8 cellular contexts compared by ENCODE assay signal in genomic region chr7:44460325-44460724, GRCh38. TPM values are rescaled to one million over a fixed set of nuclear protein-coding genes. Genes with fewer than 3 reads are reported as not detected.
DNase-seq lines count a peak whose midpoint lies in the region; ATAC-seq, FAIRE-seq and TF ChIP-seq lines count a peak whose summit lies in the region.

No MANE protein-coding gene starts in this region.

- H3K9me3 Mint-ChIP-seq in activated T-helper 17 cell treated with anti-CD3 and anti-CD28 coated beads, Interleukin-2, amount 50 U/mL, for 72 hours = peaks cover 4% of the 10 kb centered on the region
- H3K9me3 Mint-ChIP-seq in stimulated activated naive CD8-positive, alpha-beta T cell treated with anti-CD3 and anti-CD28 coated beads, Interleukin-15, amount 100 ng/mL, for 72 hours = no peaks in the 10 kb centered on the region

- no peak for TF ChIP-seq EP300 in ovary (IDR thresholded peaks at IDR 0.05)

- H3K27ac Mint-ChIP-seq in activated T-helper 17 cell treated with anti-CD3 and anti-CD28 coated beads, Interleukin-2, amount 50 U/mL, for 72 hours = peak overlapping the region; percentile 91
- H3K27ac Mint-ChIP-seq in stimulated activated naive CD8-positive, alpha-beta T cell treated with anti-CD3 and anti-CD28 coated beads, Interleukin-15, amount 100 ng/mL, for 72 hours = peak overlapping the region; percentile 43 to 89

- no peak for TF ChIP-seq CTCF in ovary (IDR thresholded peaks at IDR 0.05)

- ATAC-seq in GM21526 (IDR thresholded peaks at IDR 0.05; ENCODE audit: low FRiP score, unreplicated experiment) = peak; percentile 93
- ATAC-seq in activated T-helper 17 cell treated with anti-CD3 and anti-CD28 coated beads, Interleukin-2, amount 50 U/mL, for 72 hours (replicated peaks) = peak; percentile 90
- ATAC-seq in stimulated activated naive CD8-positive, alpha-beta T cell treated with anti-CD3 and anti-CD28 coated beads, Interleukin-15, amount 100 ng/mL, for 72 hours = peak; percentile 96

- no peaks in the 10 kb centered on the region for H3K9me3 ChIP-seq in ovary

- peaks cover 72% of the 10 kb centered on the region for H3K36me3 Mint-ChIP-seq in activated T-helper 17 cell treated with anti-CD3 and anti-CD28 coated beads, Interleukin-2, amount 50 U/mL, for 72 hours (ENCODE audit: low read depth)

- no peak overlapping the region for H3K27ac ChIP-seq in ovary

- no peak overlapping the region for H3K4me3 ChIP-seq in ovary

- 79 to 89% (median 83%) methylated on average over 3 of the region's 3 CpGs for WGBS in ovary, 3 donors

- H3K27me3 ChIP-seq in ovary = no peaks in the 10 kb centered on the region

- DNase-seq in GM12892 (ENCODE audit: insufficient read length) = no peak
- DNase-seq in KBM-7 = peak; percentile 77
- peak; percentile 61 to 77 for DNase-seq in stimulated activated naive CD8-positive, alpha-beta T cell treated with anti-CD3 and anti-CD28 coated beads, Interleukin-15, amount 100 ng/mL, for 72 hours
- no peak for DNase-seq in ovary
- DNase-seq in DMS53 (lab: John Stamatoyannopoulos, UW) = no peak
- DNase-seq in frontal cortex (ENCODE audit: low spot score in 2 of 2) = no peak

- no peaks in the 10 kb centered on the region for H3K27me3 Mint-ChIP-seq in activated T-helper 17 cell treated with anti-CD3 and anti-CD28 coated beads, Interleukin-2, amount 50 U/mL, for 72 hours
- no peaks in the 10 kb centered on the region for H3K27me3 Mint-ChIP-seq in stimulated activated naive CD8-positive, alpha-beta T cell treated with anti-CD3 and anti-CD28 coated beads, Interleukin-15, amount 100 ng/mL, for 72 hours

- in situ Hi-C loops in KBM-7 (cut with MboI; ENCODE audit: low pct_unique_long_range_greater_than_20kb, low sequenced_read_pairs) = no loop called here

- FAIRE-seq in GM12892 (lab: Jason Lieb, UNC) (peak; percentile 54), frontal cortex (lab: Jason Lieb, UNC) (no peak)

- peaks cover 47% of the 10 kb centered on the region for H3K4me1 Mint-ChIP-seq in activated T-helper 17 cell treated with anti-CD3 and anti-CD28 coated beads, Interleukin-2, amount 50 U/mL, for 72 hours
- peaks cover 82% of the 10 kb centered on the region for H3K4me1 Mint-ChIP-seq in stimulated activated naive CD8-positive, alpha-beta T cell treated with anti-CD3 and anti-CD28 coated beads, Interleukin-15, amount 100 ng/mL, for 72 hours

- intact Hi-C loops in ovary (cut with DNase I) = no loop called here

- H3K4me3 Mint-ChIP-seq in activated T-helper 17 cell treated with anti-CD3 and anti-CD28 coated beads, Interleukin-2, amount 50 U/mL, for 72 hours = peak overlapping the region; percentile 89
- H3K4me3 Mint-ChIP-seq in stimulated activated naive CD8-positive, alpha-beta T cell treated with anti-CD3 and anti-CD28 coated beads, Interleukin-15, amount 100 ng/mL, for 72 hours = peak overlapping the region; percentile 62 to 67

- H3K36me3 ChIP-seq in ovary = no peaks in the 10 kb centered on the region

- peaks cover 1% of the 10 kb centered on the region for H3K4me1 ChIP-seq in ovary (ENCODE audit: insufficient read depth)

- no peak for TF ChIP-seq POLR2A in GM12892 (IDR thresholded peaks at IDR 0.05; ENCODE audit: low read depth, low read length)
- TF ChIP-seq POLR2A in ovary (IDR thresholded peaks at IDR 0.05) = no peak

RNA-seq across cellular contexts. Expression of gene NUDCD3, which starts 30.1 kb away (rescaled TPM):
- 36.7 TPM for polyA plus RNA-seq in GM12892 (2012; ENCODE audit: missing spikeins)
- total RNA-seq in activated T-helper 17 cell treated with anti-CD3 and anti-CD28 coated beads, Interleukin-2, amount 50 U/mL, for 72 hours = 100 to 1,000 TPM in 1 of 2 donors, 10 to 100 TPM in 1; 96.4 to 101 TPM
- 100 to 1,000 TPM in 5 of 7 donors, 10 to 100 TPM in 2; 32.1 to 117 (median 102) TPM for total RNA-seq in ovary
- 100 to 1,000 TPM in 1 of 2 donors, 10 to 100 TPM in 1; 35.4 to 111 TPM for polyA plus RNA-seq in ovary
- total RNA-seq in frontal cortex = 110 TPM

Comparison
In these comparisons a context has a peak if more than half of its experiments do, and no peak if none do; other contexts are left out.
1. DNase-seq: peak in KBM-7 (single experiment) and stimulated activated naive CD8-positive, alpha-beta T cell treated with anti-CD3 and anti-CD28 coated beads, Interleukin-15, amount 100 ng/mL, for 72 hours (2 of 2); none in GM12892 (single experiment), ovary (0 of 5), DMS53 (single experiment) and frontal cortex (0 of 2).
2. Peak in every context shown above with its lines, with median percentiles within 50 percentile points of each other: ATAC-seq.